In the genomic region with DNA sequence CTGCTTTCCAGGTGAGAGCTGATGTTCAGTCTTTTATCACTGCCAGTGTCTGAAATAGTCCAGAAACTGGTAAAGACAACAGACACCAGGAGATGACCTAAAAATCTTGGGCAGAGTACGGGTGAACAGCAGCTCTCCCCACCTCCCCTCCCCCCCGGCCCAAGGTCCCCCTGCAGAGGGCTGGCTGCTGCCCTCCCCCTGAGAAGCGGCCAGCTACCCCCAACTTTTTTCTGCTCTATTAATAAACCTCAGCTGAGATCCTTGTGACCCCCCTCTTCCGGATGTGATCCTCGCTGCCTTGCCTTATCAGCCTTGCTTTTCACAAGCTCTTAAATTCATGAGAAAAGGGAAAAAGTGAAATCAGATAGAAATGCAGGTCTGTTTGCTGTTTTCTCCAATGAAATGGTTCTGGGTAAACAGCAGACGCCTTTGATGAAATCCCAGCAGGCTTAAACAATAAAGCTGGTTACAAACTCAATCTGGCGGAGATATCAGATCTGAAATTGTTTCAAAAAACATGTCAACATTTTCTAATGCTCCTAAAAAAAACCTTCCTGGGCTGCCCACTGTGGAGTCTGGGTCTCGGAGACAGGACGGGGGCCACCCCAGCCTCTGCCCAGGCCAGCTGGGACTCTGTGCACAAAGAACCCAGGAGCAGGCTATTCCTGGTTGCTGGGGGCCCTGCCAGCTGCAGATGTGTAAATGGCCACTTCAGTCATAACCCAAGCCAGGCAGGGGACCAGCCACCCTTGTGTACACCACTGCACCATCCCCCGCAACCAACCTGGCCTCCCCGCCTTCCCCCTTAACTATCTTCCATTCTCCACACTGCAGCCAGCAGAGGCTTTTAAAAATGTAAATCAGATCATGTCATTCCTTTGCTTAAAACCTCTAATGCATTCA, we compare ENCODE assay signal across 1 cellular context.
TF ChIP-seq lines count a peak whose summit lies in the region.

No MANE protein-coding gene starts in this region.

TF ChIP-seq in neural cell, 6 proteins besides CTCF, POLR2A, EP300 and RAD21 (continued from another document):
- TF ChIP-seq REST (IDR thresholded peaks at IDR 0.05; ENCODE audit: borderline replicate concordance) = no peak
